Comparison of ENCODE assay signal across 8 cellular contexts in the genomic region with DNA sequence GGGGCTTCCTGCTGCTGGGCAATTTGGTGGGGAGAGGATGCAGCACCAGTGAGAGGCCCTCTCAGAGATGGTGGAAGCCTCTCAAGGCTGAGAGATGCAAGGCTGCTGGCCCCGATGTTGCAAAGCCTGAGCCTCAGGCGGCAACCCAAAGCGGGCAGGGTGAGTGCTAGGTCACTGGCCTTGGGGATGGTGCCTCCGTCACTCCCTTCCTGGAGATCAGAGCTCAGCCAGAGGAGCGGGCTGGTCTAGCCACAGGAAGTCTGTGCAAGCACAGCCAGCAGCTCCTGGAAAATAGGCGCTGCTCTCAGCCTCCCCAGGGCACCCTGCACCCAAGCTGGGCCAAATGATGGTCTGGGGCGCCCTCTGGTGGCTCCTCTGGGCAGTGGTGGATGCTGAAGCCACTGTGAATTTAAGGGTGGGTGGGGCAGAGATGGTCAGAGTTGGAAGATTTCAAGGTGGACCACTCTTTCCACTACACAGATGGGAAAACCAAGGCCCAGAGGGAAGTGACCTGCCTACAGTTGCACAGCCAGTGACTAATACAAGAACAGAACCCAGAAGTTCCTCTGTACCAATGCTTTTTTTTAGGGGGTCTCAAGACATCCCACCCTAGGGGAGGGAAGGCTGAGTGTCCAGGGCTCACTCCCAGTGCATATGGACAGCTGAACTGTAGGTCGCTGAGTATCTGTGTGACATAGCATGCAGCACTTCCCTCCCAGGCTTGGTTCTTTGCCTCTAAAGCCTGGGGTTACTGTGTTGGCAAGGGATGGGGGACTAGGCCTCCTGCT. TPM values are rescaled to one million over a fixed set of nuclear protein-coding genes. Genes with fewer than 3 reads are reported as not detected.
DNase-seq lines count a peak whose midpoint lies in the region; ATAC-seq, FAIRE-seq and TF ChIP-seq lines count a peak whose summit lies in the region.
"Had no signal": no experiment of that assay in that cellular context is flagged by ENCODE, and none has a peak within 500 bp of the region (broad histone marks: within the 10 kb centered on the region; RNA-seq: fewer than 3 reads in every experiment).

No MANE protein-coding gene starts in this region.

- peaks cover 2% of the 10 kb centered on the region; the same call in 1 of the 2 replicates for H3K9me1 ChIP-seq in IMR-90 (ENCODE audit: insufficient read depth, low read length)

- no peak overlapping the region for H2BK20ac ChIP-seq in IMR-90 (ENCODE audit: low read depth, low read length)

- H3K4me1 ChIP-seq in IMR-90 (ENCODE audit: control insufficient read depth, insufficient read depth, low read length) = no peaks in the 10 kb centered on the region

- H3K18ac ChIP-seq in IMR-90 (ENCODE audit: low read depth, low read length) = no peak overlapping the region

- H3K23ac ChIP-seq in IMR-90 (ENCODE audit: low read depth, low read length) = no peak overlapping the region

- no peak overlapping the region for H2BK5ac ChIP-seq in IMR-90 (ENCODE audit: low read depth, low read length, poor library complexity, severe bottlenecking)

- no peak overlapping the region for H4K91ac ChIP-seq in IMR-90 (ENCODE audit: insufficient read depth, low read depth, low read length)

- H2AK9ac ChIP-seq in IMR-90 (replicated peaks; ENCODE audit: low read depth, low read length, poor library complexity) = peak overlapping the region; percentile 7

- no TSS peak for BruUV-seq in IMR-90 (replicated peaks; lab: Mats Ljungman, UMichigan)

- CTCF ChIA-PET in IMR-90 (lab: Yijun Ruan, JAX) = interaction anchor here (0.6 to 2.2 kb wide), 11 partner anchors 9 to 138 kb away, joined by 3 to 28 read pairs (median 4); no protein-coding TSS in a partner anchor

- H3K4me1 Mint-ChIP-seq in naive thymus-derived CD8-positive, alpha-beta T cell = peaks cover 9 to 17% (median 15%) of the 10 kb centered on the region in 4 donors
- H3K4me1 Mint-ChIP-seq in stimulated activated effector memory CD8-positive, alpha-beta T cell treated with anti-CD3 and anti-CD28 coated beads, Interleukin-12 subunit alpha, Interleukin-12 subunit beta, amount 100 ng/mL, for 72 hours = peaks cover 13% of the 10 kb centered on the region

- in situ Hi-C loops in IMR-90 (cut with MboI; ENCODE audit: low sequenced_read_pairs) = loop anchor here (5.0 to 25.0 kb wide), 2 partner anchors 136 to 816 kb away; partner anchors contain the start of gene FOXS1

- TF ChIP-seq CTCF in IMR-90 (conservative IDR thresholded peaks at IDR 0.05; ENCODE audit: low read depth, low read length) = peak; percentile 98

- H2AFZ ChIP-seq in IMR-90 (replicated peaks; ENCODE audit: low read length, poor library complexity) = peak overlapping the region; percentile 85

- no peak overlapping the region for H2AK5ac ChIP-seq in IMR-90 (ENCODE audit: low read depth, low read length)

- no peaks in the 10 kb centered on the region for H3K9me3 Mint-ChIP-seq in naive thymus-derived CD8-positive, alpha-beta T cell
- no peaks in the 10 kb centered on the region for H3K9me3 Mint-ChIP-seq in stimulated activated effector memory CD8-positive, alpha-beta T cell treated with anti-CD3 and anti-CD28 coated beads, Interleukin-12 subunit alpha, Interleukin-12 subunit beta, amount 100 ng/mL, for 72 hours
- H3K9me3 Mint-ChIP-seq: stimulated activated naive CD8-positive, alpha-beta T cell treated with anti-CD3 and anti-CD28 coated beads, Interleukin-15, Interleukin-2, amounts not matched to agents 100 ng/mL and 50 ng/mL, for 24 hours had no signal

- POLR2A ChIA-PET in IMR-90 (lab: Charles Lee; ENCODE audit: unreplicated experiment) = no interaction called here
- POLR2A ChIA-PET in naive thymus-derived CD8-positive, alpha-beta T cell (lab: Charles Lee) = interaction anchor here (0.5 to 6.7 kb wide), 11 partner anchors 23 to 612 kb away, joined by 3 to 76 read pairs (median 4); partner anchors contain the start of gene ASXL1

- H3K36me3 ChIP-seq in IMR-90 (ENCODE audit: control insufficient read depth, insufficient read depth, low read length) = no peaks in the 10 kb centered on the region

- no peak overlapping the region for H2BK120ac ChIP-seq in IMR-90 (ENCODE audit: low read depth, low read length)

- TF ChIP-seq POLR2A in GM12891 (IDR thresholded peaks at IDR 0.05; ENCODE audit: low read depth, low read length) (no peak), IMR-90 (IDR thresholded peaks at IDR 0.05; ENCODE audit: low read depth, low read length) (peak; percentile 46; the same call in 1 of the 2 replicates)

- peaks cover 5% of the 10 kb centered on the region for H3K27me3 ChIP-seq in IMR-90 (ENCODE audit: control insufficient read depth, insufficient read depth, low read length)

- no peaks in the 10 kb centered on the region for H3K36me3 Mint-ChIP-seq in naive thymus-derived CD8-positive, alpha-beta T cell
- H3K36me3 Mint-ChIP-seq in stimulated activated effector memory CD8-positive, alpha-beta T cell treated with anti-CD3 and anti-CD28 coated beads, Interleukin-12 subunit alpha, Interleukin-12 subunit beta, amount 100 ng/mL, for 72 hours = no peaks in the 10 kb centered on the region

- no peak overlapping the region for H2BK15ac ChIP-seq in IMR-90 (ENCODE audit: low read depth, low read length)

- H3K79me1 ChIP-seq in IMR-90 (ENCODE audit: low read depth in 1 of 2, low read length in 2 of 2) = no peaks in the 10 kb centered on the region

- DNase-seq in GM12891 (ENCODE audit: insufficient read length, low spot score) = peak; percentile 86
- DNase-seq in IMR-90 = peak; percentile 66
- peak; percentile 92 for DNase-seq in activated T-cell treated with anti-CD3 and anti-CD28 coated beads, Interleukin-2, amount 50 U/mL, for 1 hour
- peak; percentile 74 to 92 (median 88) for DNase-seq in naive thymus-derived CD8-positive, alpha-beta T cell
- DNase-seq in stimulated activated effector memory CD8-positive, alpha-beta T cell treated with anti-CD3 and anti-CD28 coated beads, Interleukin-12 subunit alpha, Interleukin-12 subunit beta, amount 100 ng/mL, for 72 hours (ENCODE audit: low spot score in 2 of 2) = peak; percentile 85 to 91

- H3K27me3 Mint-ChIP-seq in naive thymus-derived CD8-positive, alpha-beta T cell = no peaks in the 10 kb centered on the region
- H3K27me3 Mint-ChIP-seq: stimulated activated naive CD8-positive, alpha-beta T cell treated with anti-CD3 and anti-CD28 coated beads, Interleukin-15, Interleukin-2, amounts not matched to agents 100 ng/mL and 50 ng/mL, for 24 hours had no signal

- WGBS in IMR-90 (ENCODE audit: extremely low coverage in 2 of 2, insufficient read length in 1 of 2), 2 experiments = 13% methylated on average over 3 of the region's 8 CpGs; no CpG with 5 or more reads in 1 of the 2 experiments

- intact Hi-C loops in IMR-90 (cut with micrococcal nuclease) = loop anchor here (1.0 to 5.0 kb wide), 4 partner anchors 132 to 801 kb away; no protein-coding TSS in a partner anchor

- H3K4me3 Mint-ChIP-seq in naive thymus-derived CD8-positive, alpha-beta T cell = peak overlapping the region in 9 of 10 donors; percentile 36 to 75 (median 56)
- H3K4me3 Mint-ChIP-seq in stimulated activated effector memory CD8-positive, alpha-beta T cell treated with anti-CD3 and anti-CD28 coated beads, Interleukin-12 subunit alpha, Interleukin-12 subunit beta, amount 100 ng/mL, for 72 hours = no peak overlapping the region
- H3K4me3 Mint-ChIP-seq: stimulated activated naive CD8-positive, alpha-beta T cell treated with anti-CD3 and anti-CD28 coated beads, Interleukin-15, Interleukin-2, amounts not matched to agents 100 ng/mL and 50 ng/mL, for 24 hours had no signal

- H3K27ac ChIP-seq in IMR-90 (ENCODE audit: insufficient read depth, low read length) = no peak overlapping the region

- H4K20me1 ChIP-seq in IMR-90 (ENCODE audit: insufficient read depth, low read length) = peaks cover 4% of the 10 kb centered on the region; the same call in 1 of the 2 replicates

- dilution Hi-C loops in IMR-90 (cut with HindIII; ENCODE audit: low sequenced_read_pairs, unreplicated experiment) = no loop called here

- H3K27ac Mint-ChIP-seq in naive thymus-derived CD8-positive, alpha-beta T cell = peak overlapping the region in 3 of 10 donors; percentile 40 to 47 (median 43)
- peak overlapping the region; percentile 29 for H3K27ac Mint-ChIP-seq in stimulated activated effector memory CD8-positive, alpha-beta T cell treated with anti-CD3 and anti-CD28 coated beads, Interleukin-12 subunit alpha, Interleukin-12 subunit beta, amount 100 ng/mL, for 72 hours
- H3K27ac Mint-ChIP-seq: stimulated activated naive CD8-positive, alpha-beta T cell treated with anti-CD3 and anti-CD28 coated beads, Interleukin-15, Interleukin-2, amounts not matched to agents 100 ng/mL and 50 ng/mL, for 24 hours had no signal

- H3K56ac ChIP-seq in IMR-90 (ENCODE audit: extremely low read depth, insufficient read depth, low read length) = no peak overlapping the region

- H4K8ac ChIP-seq in IMR-90 (ENCODE audit: low read depth in 2 of 2, low read length in 2 of 2) = no peak overlapping the region; a peak in 1 of 4 replicates

- H3K9ac ChIP-seq in IMR-90 (ENCODE audit: low read depth, low read length) = no peak overlapping the region

- no peak overlapping the region for H3K4me2 ChIP-seq in IMR-90 (ENCODE audit: low read depth, low read length)

- TF ChIP-seq RAD21 in IMR-90 (IDR thresholded peaks at IDR 0.05; ENCODE audit: low read length) = peak; percentile 99

- H3K14ac ChIP-seq in IMR-90 (replicated peaks; ENCODE audit: low read depth, low read length) = no peak overlapping the region

- no peaks in the 10 kb centered on the region for H3K9me3 ChIP-seq in IMR-90 (ENCODE audit: control insufficient read depth, insufficient read depth, low read length)

- no peak overlapping the region for H4K5ac ChIP-seq in IMR-90 (ENCODE audit: low read depth, low read length)

- no peak overlapping the region for H3K4me3 ChIP-seq in IMR-90 (ENCODE audit: insufficient read depth, low read depth, low read length)

- no peak overlapping the region for H3K4ac ChIP-seq in IMR-90 (ENCODE audit: low read depth, low read length)

- FAIRE-seq in GM12891 (lab: Jason Lieb, UNC) = peak; percentile 60

- ATAC-seq in IMR-90 (ENCODE audit: low read depth) (peak; percentile 99), esophagus mucosa (peak; percentile 92)
- peak; percentile 98 to 99 for ATAC-seq in naive thymus-derived CD8-positive, alpha-beta T cell
- peak; percentile 95 for ATAC-seq in stimulated activated effector memory CD8-positive, alpha-beta T cell treated with anti-CD3 and anti-CD28 coated beads, Interleukin-12 subunit alpha, Interleukin-12 subunit beta, amount 100 ng/mL, for 72 hours

TF ChIP-seq in IMR-90, 13 proteins besides CTCF, POLR2A, EP300 and RAD21 (continues in another document):
- peak; percentile 100 for TF ChIP-seq SMC3 (IDR thresholded peaks at IDR 0.05; ENCODE audit: low read depth, low read length)

RNA-seq across cellular contexts. Expression of gene C20orf203, which starts 20.8 kb away (rescaled TPM):
- not detected for polyA plus RNA-seq in GM12891 (2012; ENCODE audit: low read depth, missing spikeins)
- total RNA-seq in IMR-90 (2012; rRNA removed) (not detected in 2 replicates), esophagus mucosa (not detected)
- 0.10 TPM in 1 of 2 replicates, not detected in the other for polyA plus RNA-seq in IMR-90 (2012; rRNA removed)
- polyA plus RNA-seq in IMR-90 (2012; cell fraction: cytosol; rRNA removed) = not detected in 2 replicates
- 0.05 and 0.06 TPM in 2 replicates for polyA plus RNA-seq in IMR-90 (2012; cell fraction: nucleus; rRNA removed; ENCODE audit: low replicate concordance)
- not detected for polyA plus RNA-seq in PFSK-1 (2012; ENCODE audit: insufficient read length, low read depth)
- total RNA-seq in naive thymus-derived CD8-positive, alpha-beta T cell = under 1 TPM; 0.41 to 0.57 TPM
- under 1 TPM in 1 of 3 donors, not detected in 2; 0.18 TPM for polyA plus RNA-seq in naive thymus-derived CD8-positive, alpha-beta T cell
